15 cellular contexts compared by ENCODE assay signal in genomic region chr10:110056822-110057221, GRCh38. TPM values are rescaled to one million over a fixed set of nuclear protein-coding genes. Genes with fewer than 3 reads are reported as not detected.
DNase-seq lines count a peak whose midpoint lies in the region; ATAC-seq and TF ChIP-seq lines count a peak whose summit lies in the region.
"Had no signal": no experiment of that assay in that cellular context is flagged by ENCODE, and none has a peak within 500 bp of the region (broad histone marks: within the 10 kb centered on the region; RNA-seq: fewer than 3 reads in every experiment).

No MANE protein-coding gene starts in this region.

- H3K27me3 ChIP-seq in breast epithelium (no peaks in the 10 kb centered on the region), SJSA1 (replicated peaks) (no peaks in the 10 kb centered on the region), fibroblast of lung (ENCODE audit: control insufficient read depth, insufficient read depth, low read length) (no peaks in the 10 kb centered on the region), skeletal muscle satellite cell (ENCODE audit: control insufficient read depth, insufficient read depth, low read length) (no peaks in the 10 kb centered on the region)
- H3K27me3 ChIP-seq: foreskin keratinocyte had no signal

- no peaks in the 10 kb centered on the region for H3K9me3 Mint-ChIP-seq in MCF 10A (ENCODE audit: unreplicated experiment)
- H3K9me3 Mint-ChIP-seq: activated T-helper 2 cell treated with anti-CD3 and anti-CD28 coated beads, Interferon-gamma antibody, Interleukin-2, Interleukin-4, amounts not matched to agents 10 μg/mL and 5 μg/mL and 100 μg/mL, durations not matched to agents 14 hours and 24 hours and 36 hours; WTC11 had no signal

- CTCF ChIA-PET in MCF 10A (lab: Yijun Ruan, JAX) = interaction anchor here (0.7 to 0.8 kb wide), 2 partner anchors 173 to 360 kb away, joined by 3 to 4 read pairs; no protein-coding TSS in a partner anchor

- POLR2A ChIA-PET in MCF 10A (lab: Yijun Ruan, JAX) = interaction anchor here (1.3 to 1.6 kb wide), 2 partner anchors 11 to 20 kb away, joined by 3 to 4 read pairs; no protein-coding TSS in a partner anchor

- no peak overlapping the region for H3K4me3 ChIP-seq in breast epithelium
- no peak overlapping the region for H3K4me3 ChIP-seq in SJSA1
- H3K4me3 ChIP-seq in fibroblast of lung (replicated peaks in 1 of 4; ENCODE audit: control extremely low read depth in 1 of 4, insufficient read depth in 1 of 4, low read depth in 3 of 4, low read length in 4 of 4) = no peak overlapping the region
- no peak overlapping the region for H3K4me3 ChIP-seq in skeletal muscle satellite cell (ENCODE audit: low read length)

- ATAC-seq in HG02938 (IDR thresholded peaks at IDR 0.05; ENCODE audit: unreplicated experiment) = no peak
- ATAC-seq: foreskin keratinocyte, WTC11 had no signal

- peak overlapping the region; percentile 9 for H3K4me2 ChIP-seq in fibroblast of lung (ENCODE audit: extremely low read depth, insufficient read depth, low read length)
- peak overlapping the region; percentile 60 for H3K4me2 ChIP-seq in skeletal muscle satellite cell (ENCODE audit: low read length)

- H3K27ac ChIP-seq in breast epithelium = peak overlapping the region; percentile 5 to 57
- peak overlapping the region; percentile 37 for H3K27ac ChIP-seq in SJSA1
- peak overlapping the region; percentile 19 for H3K27ac ChIP-seq in fibroblast of lung (ENCODE audit: insufficient read depth, low read length)
- H3K27ac ChIP-seq: foreskin keratinocyte had no signal

- H3K4me1 Mint-ChIP-seq in MCF 10A (ENCODE audit: insufficient read depth, unreplicated experiment) = peaks cover 10% of the 10 kb centered on the region

- no peaks in the 10 kb centered on the region for H3K27me3 Mint-ChIP-seq in MCF 10A (ENCODE audit: insufficient read depth, unreplicated experiment)

- intact Hi-C loops in breast epithelium (cut with DNase I; ENCODE audit: low total_unique reads) (no loop called here), MCF 10A (cut with micrococcal nuclease) (no loop called here)

- H2AFZ ChIP-seq in fibroblast of lung (ENCODE audit: low read length) = no peak overlapping the region

- H3K9me3 ChIP-seq in breast epithelium = no peaks in the 10 kb centered on the region
- H3K9me3 ChIP-seq in SJSA1 (replicated peaks) = no peaks in the 10 kb centered on the region
- H3K9me3 ChIP-seq in fibroblast of lung (ENCODE audit: control insufficient read depth, insufficient read depth, low read depth, low read length) = no peaks in the 10 kb centered on the region
- H3K9me3 ChIP-seq in skeletal muscle satellite cell (replicated peaks; ENCODE audit: low read length) = no peaks in the 10 kb centered on the region

- H4K20me1 ChIP-seq in fibroblast of lung (ENCODE audit: control insufficient read depth, extremely low read depth, insufficient read depth, low read length) = no peaks in the 10 kb centered on the region

- H3K27ac Mint-ChIP-seq in MCF 10A (ENCODE audit: low read depth, unreplicated experiment) = no peak overlapping the region

- H3K79me2 ChIP-seq in fibroblast of lung (ENCODE audit: control insufficient read depth, insufficient read depth, low read length) = peaks cover 28% of the 10 kb centered on the region

- no peaks in the 10 kb centered on the region for H3K36me3 Mint-ChIP-seq in MCF 10A (ENCODE audit: insufficient read depth, unreplicated experiment)
- H3K36me3 Mint-ChIP-seq: WTC11 had no signal

- no peaks in the 10 kb centered on the region for H3K36me3 ChIP-seq in breast epithelium
- no peaks in the 10 kb centered on the region for H3K36me3 ChIP-seq in SJSA1
- no peaks in the 10 kb centered on the region for H3K36me3 ChIP-seq in fibroblast of lung (ENCODE audit: control insufficient read depth, insufficient read depth, low read length)
- H3K36me3 ChIP-seq in skeletal muscle satellite cell (ENCODE audit: insufficient read depth, low read length) = no peaks in the 10 kb centered on the region

- H3K9ac ChIP-seq in fibroblast of lung (ENCODE audit: insufficient read depth, low read length) = no peak overlapping the region
- H3K9ac ChIP-seq in skeletal muscle satellite cell (ENCODE audit: low read depth, low read length) = peak overlapping the region; percentile 15

- no peak for TF ChIP-seq POLR2A in breast epithelium (IDR thresholded peaks at IDR 0.05)

- TF ChIP-seq CTCF in breast epithelium (IDR thresholded peaks at IDR 0.05) (no peak), MCF 10A (IDR thresholded peaks at IDR 0.05; ENCODE audit: unreplicated experiment) (no peak), fibroblast of lung (conservative IDR thresholded peaks at IDR 0.05 in 1 of 2, IDR thresholded peaks at IDR 0.05 in 1 of 2; ENCODE audit: low read depth in 1 of 2, low read length in 2 of 2) (no peak)

- H3K4me3 Mint-ChIP-seq in MCF 10A (ENCODE audit: unreplicated experiment) = no peak overlapping the region
- H3K4me3 Mint-ChIP-seq: WTC11 had no signal

- DNase-seq in breast epithelium (ENCODE audit: low spot score in 2 of 2) = no peak
- DNase-seq in MCF 10A (ENCODE audit: unreplicated experiment) = no peak
- DNase-seq in SJSA1 (ENCODE audit: low read depth in 1 of 2, low spot score in 2 of 2) = peak in 1 of 2 experiments; percentile 69
- DNase-seq in fibroblast of lung (ENCODE audit: low read depth in 2 of 2) = peak; percentile 40 to 83
- no peak for DNase-seq in stimulated activated CD4-positive, alpha-beta T cell treated with anti-CD3 and anti-CD28 coated beads, Interleukin-2, amount 100 ng/mL, for 24 hours
- DNase-seq in stimulated activated CD4-positive, alpha-beta T cell treated with anti-CD3 and anti-CD28 coated beads, Interleukin-2, amount 100 ng/mL, for 48 hours = no peak
- DNase-seq: cerebellar nuclear complex, foreskin keratinocyte, GF-D8, KG1, NCI-H2081 treated with DMSO at 0.1 percent for 48 hours had no signal

- no TSS peak for BruUV-seq in MCF 10A (replicated peaks; lab: Mats Ljungman, UMichigan)

- H3K4me1 ChIP-seq in breast epithelium = no peaks in the 10 kb centered on the region
- H3K4me1 ChIP-seq in SJSA1 (replicated peaks) = peaks cover 48% of the 10 kb centered on the region
- peaks cover 7% of the 10 kb centered on the region for H3K4me1 ChIP-seq in fibroblast of lung (ENCODE audit: control insufficient read depth, extremely low read depth, insufficient read depth, low read length)
- H3K4me1 ChIP-seq in skeletal muscle satellite cell (ENCODE audit: control insufficient read depth, insufficient read depth, low read length) = peaks cover 34% of the 10 kb centered on the region

RNA-seq across cellular contexts. Expression of gene ADD3, which starts 49.0 kb away (rescaled TPM):
- total RNA-seq in breast epithelium = 100 to 1,000 TPM; 208 to 458 (median 347) TPM
- total RNA-seq in MCF 10A (2022) = 11.2 and 14.5 TPM in 2 replicates
- 107 and 303 TPM in 2 replicates for total RNA-seq in SJSA1 (2014; rRNA removed; shearing (Covaris generic))
- 93.0 and 114 TPM in 2 replicates for total RNA-seq in fibroblast of lung
- polyA plus RNA-seq in fibroblast of lung = 213 and 416 TPM in 2 replicates
- polyA plus RNA-seq in fibroblast of lung (2012) = 55.8 and 93.0 TPM in 2 replicates
- polyA minus RNA-seq in fibroblast of lung (ENCODE audit: low replicate concordance) = 37.9 and 48.3 TPM in 2 replicates
- 195 and 297 TPM in 2 replicates for total RNA-seq in skeletal muscle satellite cell (2012; rRNA removed)

Comparison
In these comparisons a context has a peak if more than half of its experiments do, and no peak if none do; other contexts are left out.
1. DNase-seq: peak in fibroblast of lung (2 of 2); none in breast epithelium (0 of 2), MCF 10A (single experiment), stimulated activated CD4-positive, alpha-beta T cell treated with anti-CD3 and anti-CD28 coated beads, Interleukin-2, amount 100 ng/mL, for 24 hours (0 of 2) and stimulated activated CD4-positive, alpha-beta T cell treated with anti-CD3 and anti-CD28 coated beads, Interleukin-2, amount 100 ng/mL, for 48 hours (0 of 2).
2. Peak in every context shown above with its lines, with median percentiles within 50 percentile points of each other: H3K27ac ChIP-seq.